ENCODE assay signal across 8 cellular contexts in the genomic region with DNA sequence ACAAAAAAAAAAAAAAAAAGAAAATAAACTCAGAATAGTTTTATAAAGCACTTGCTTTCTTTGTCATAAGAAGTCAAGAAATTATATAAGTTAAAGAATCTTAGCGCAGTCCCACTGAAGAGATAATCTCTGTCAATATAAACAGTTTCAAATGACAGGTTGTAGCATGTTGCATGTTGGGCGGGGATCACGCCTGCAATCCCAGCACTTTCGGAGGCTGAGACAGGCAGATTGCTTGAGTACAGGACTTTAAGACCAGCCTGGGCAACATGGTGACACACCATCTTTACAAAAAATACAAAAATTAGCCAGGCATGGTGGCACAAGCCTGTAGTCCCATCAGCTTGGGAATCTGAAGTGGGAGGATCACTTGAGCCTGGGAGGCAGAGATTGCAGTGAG.
"Had no signal": no experiment of that assay in that cellular context is flagged by ENCODE, and none has a peak within 500 bp of the region (broad histone marks: within the 10 kb centered on the region; RNA-seq: fewer than 3 reads in every experiment).

No MANE protein-coding gene starts in this region.

- DNase-seq: H9, HCEC 1CT had no signal

- FAIRE-seq: H1, H54, HepG2 had no signal

- H3K4me3 ChIP-seq: GM23338 had no signal

- H3K27me3 Mint-ChIP-seq: IgD-negative memory B cell had no signal

- H3K9me3 Mint-ChIP-seq: GM23338, H9, IgD-negative memory B cell had no signal

- H3K27ac Mint-ChIP-seq: GM23338, H9, IgD-negative memory B cell had no signal

- H3K4me3 Mint-ChIP-seq: GM23338, H9, IgD-negative memory B cell had no signal

- H3K4me1 Mint-ChIP-seq: GM23338, IgD-negative memory B cell had no signal

- H3K27ac ChIP-seq: HL-60 had no signal
